18 cellular contexts compared by ENCODE assay signal in genomic region chrX:18676050-18676449, GRCh38. TPM values are rescaled to one million over a fixed set of nuclear protein-coding genes. Genes with fewer than 3 reads are reported as not detected.
A peak's percentile ranks its signal among the peaks of the same experiment; 100 is the strongest.
DNase-seq lines count a peak whose midpoint lies in the region; ATAC-seq and TF ChIP-seq lines count a peak whose summit lies in the region.
"Had no signal": no experiment of that assay in that cellular context is flagged by ENCODE, and none has a peak within 500 bp of the region (broad histone marks: within the 10 kb centered on the region; RNA-seq: fewer than 3 reads in every experiment).

No MANE protein-coding gene starts in this region.

- POLR2A ChIA-PET in MCF 10A (lab: Yijun Ruan, JAX) = interaction anchor here (0.7 kb wide), 1 partner anchor 17 kb away, joined by 3 read pairs; no protein-coding TSS in a partner anchor

- DNase-seq in MCF 10A (ENCODE audit: unreplicated experiment) (no peak), breast epithelium (ENCODE audit: low spot score in 2 of 2) (no peak), A172 (ENCODE audit: low spot score) (no peak), uterus (no peak)
- no peak for DNase-seq in stimulated activated naive CD8-positive, alpha-beta T cell treated with anti-CD3 and anti-CD28 coated beads, Interleukin-15, amount 100 ng/mL, for 72 hours
- DNase-seq: aorta, cortex of kidney, KG1, NCI-H1436 treated with DMSO at 0.1 percent for 48 hours, NCI-H345 had no signal

- H3K4me3 ChIP-seq in breast epithelium (no peak overlapping the region), KMS-11 (IDR thresholded peaks at IDR 0.05; ENCODE audit: insufficient read depth, low read depth, low read length) (no peak overlapping the region), uterus (no peak overlapping the region)

- CTCF ChIA-PET in MCF 10A (lab: Yijun Ruan, JAX) = interaction anchor here (0.6 to 1.9 kb wide), 7 partner anchors 8 to 266 kb away, joined by 3 to 6 read pairs (median 3); no protein-coding TSS in a partner anchor

- peaks cover 9% of the 10 kb centered on the region for H3K36me3 Mint-ChIP-seq in MCF 10A (ENCODE audit: insufficient read depth, unreplicated experiment)
- no peaks in the 10 kb centered on the region for H3K36me3 Mint-ChIP-seq in dendritic cell treated with granulocyte-macrophage colony-stimulating factor and Interleukin-4, amounts not matched to agents 40 ng/mL and 50 ng/mL, for 4 days (ENCODE audit: low read depth)

- H3K9ac ChIP-seq in KMS-11 = no peak overlapping the region

- H3K4me1 ChIP-seq in breast epithelium (no peaks in the 10 kb centered on the region), KMS-11 (ENCODE audit: low read depth, poor library complexity, severe bottlenecking) (no peaks in the 10 kb centered on the region), uterus (no peaks in the 10 kb centered on the region)
- H3K4me1 ChIP-seq: vagina had no signal

- H3K4me1 Mint-ChIP-seq in MCF 10A (ENCODE audit: insufficient read depth, unreplicated experiment) = no peaks in the 10 kb centered on the region
- H3K4me1 Mint-ChIP-seq in dendritic cell treated with granulocyte-macrophage colony-stimulating factor and Interleukin-4, amounts not matched to agents 40 ng/mL and 50 ng/mL, for 4 days (ENCODE audit: low read depth) = peaks cover 25% of the 10 kb centered on the region
- H3K4me1 Mint-ChIP-seq in stimulated activated naive CD8-positive, alpha-beta T cell treated with anti-CD3 and anti-CD28 coated beads, Interleukin-15, amount 100 ng/mL, for 72 hours = peaks cover 15% of the 10 kb centered on the region

- H3K27ac ChIP-seq in breast epithelium = no peak overlapping the region
- no peak overlapping the region for H3K27ac ChIP-seq in KMS-11
- H3K27ac ChIP-seq in uterus = no peak overlapping the region

- H3K27me3 ChIP-seq in breast epithelium (no peaks in the 10 kb centered on the region), KMS-11 (ENCODE audit: insufficient read depth, low read depth) (no peaks in the 10 kb centered on the region), uterus (no peaks in the 10 kb centered on the region)
- H3K27me3 ChIP-seq: vagina had no signal

- no peaks in the 10 kb centered on the region for H3K27me3 Mint-ChIP-seq in MCF 10A (ENCODE audit: insufficient read depth, unreplicated experiment)
- peaks cover 3% of the 10 kb centered on the region for H3K27me3 Mint-ChIP-seq in dendritic cell treated with granulocyte-macrophage colony-stimulating factor and Interleukin-4, amounts not matched to agents 40 ng/mL and 50 ng/mL, for 4 days
- H3K27me3 Mint-ChIP-seq in stimulated activated naive CD8-positive, alpha-beta T cell treated with anti-CD3 and anti-CD28 coated beads, Interleukin-15, amount 100 ng/mL, for 72 hours = no peaks in the 10 kb centered on the region

- intact Hi-C loops in MCF 10A (cut with micrococcal nuclease) (loop anchor here (10.0 kb wide), 1 partner anchor 209 kb away; no protein-coding TSS in a partner anchor), breast epithelium (cut with DNase I; ENCODE audit: low total_unique reads) (no loop called here), uterus (cut with DNase I; ENCODE audit: low total_unique reads) (no loop called here)
- intact Hi-C loops in dendritic cell treated with granulocyte-macrophage colony-stimulating factor and Interleukin-4, amounts not matched to agents 40 ng/mL and 50 ng/mL, for 4 days (cut with micrococcal nuclease) = no loop called here

- no peak for TF ChIP-seq CTCF in MCF 10A (IDR thresholded peaks at IDR 0.05; ENCODE audit: unreplicated experiment)
- TF ChIP-seq CTCF in breast epithelium (IDR thresholded peaks at IDR 0.05) = no peak
- TF ChIP-seq CTCF in KMS-11 (conservative IDR thresholded peaks at IDR 0.05; ENCODE audit: low read depth, low read length) = no peak
- no peak for TF ChIP-seq CTCF in uterus (IDR thresholded peaks at IDR 0.05)

- no peaks in the 10 kb centered on the region for H3K9me3 ChIP-seq in breast epithelium
- H3K9me3 ChIP-seq in uterus = no peaks in the 10 kb centered on the region
- H3K9me3 ChIP-seq: vagina had no signal

- H2AFZ ChIP-seq in KMS-11 (ENCODE audit: low read depth) = peak overlapping the region; percentile 86; the same call in 1 of the 2 replicates

- peaks cover 8% of the 10 kb centered on the region for H3K9me3 Mint-ChIP-seq in MCF 10A (ENCODE audit: unreplicated experiment)
- H3K9me3 Mint-ChIP-seq in dendritic cell treated with granulocyte-macrophage colony-stimulating factor and Interleukin-4, amounts not matched to agents 40 ng/mL and 50 ng/mL, for 4 days = no peaks in the 10 kb centered on the region
- no peaks in the 10 kb centered on the region for H3K9me3 Mint-ChIP-seq in stimulated activated naive CD8-positive, alpha-beta T cell treated with anti-CD3 and anti-CD28 coated beads, Interleukin-15, amount 100 ng/mL, for 72 hours

- no peak for ATAC-seq in stimulated activated naive CD8-positive, alpha-beta T cell treated with anti-CD3 and anti-CD28 coated beads, Interleukin-15, amount 100 ng/mL, for 72 hours
- ATAC-seq in HG03280 (IDR thresholded peaks at IDR 0.05; ENCODE audit: unreplicated experiment) = no peak

- H3K36me3 ChIP-seq in breast epithelium (no peaks in the 10 kb centered on the region), KMS-11 (ENCODE audit: insufficient read depth) (no peaks in the 10 kb centered on the region), uterus (no peaks in the 10 kb centered on the region)
- H3K36me3 ChIP-seq: vagina had no signal

- BruUV-seq in MCF 10A (replicated peaks; lab: Mats Ljungman, UMichigan) = no TSS peak

- peak overlapping the region; percentile 52 for H3K4me3 Mint-ChIP-seq in MCF 10A (ENCODE audit: unreplicated experiment)
- H3K4me3 Mint-ChIP-seq in dendritic cell treated with granulocyte-macrophage colony-stimulating factor and Interleukin-4, amounts not matched to agents 40 ng/mL and 50 ng/mL, for 4 days = peak overlapping the region; percentile 23
- peak overlapping the region; percentile 37 to 61 for H3K4me3 Mint-ChIP-seq in stimulated activated naive CD8-positive, alpha-beta T cell treated with anti-CD3 and anti-CD28 coated beads, Interleukin-15, amount 100 ng/mL, for 72 hours

- no peaks in the 10 kb centered on the region for H3K79me2 ChIP-seq in KMS-11 (ENCODE audit: insufficient read depth, low read depth)

- TF ChIP-seq POLR2A in breast epithelium (IDR thresholded peaks at IDR 0.05) = no peak
- TF ChIP-seq POLR2A in uterus (IDR thresholded peaks at IDR 0.05) = no peak

- no peak overlapping the region for H3K27ac Mint-ChIP-seq in MCF 10A (ENCODE audit: low read depth, unreplicated experiment)
- no peak overlapping the region for H3K27ac Mint-ChIP-seq in dendritic cell treated with granulocyte-macrophage colony-stimulating factor and Interleukin-4, amounts not matched to agents 40 ng/mL and 50 ng/mL, for 4 days
- peak overlapping the region in 1 of 2 donors; percentile 63 for H3K27ac Mint-ChIP-seq in stimulated activated naive CD8-positive, alpha-beta T cell treated with anti-CD3 and anti-CD28 coated beads, Interleukin-15, amount 100 ng/mL, for 72 hours

- H3K4me2 ChIP-seq in KMS-11 = no peak overlapping the region

- no peaks in the 10 kb centered on the region for H4K20me1 ChIP-seq in KMS-11 (ENCODE audit: insufficient read depth)

RNA-seq across cellular contexts. Expression of gene RS1, which starts 4.1 kb away (rescaled TPM):
- total RNA-seq in MCF 10A (2022) (not detected in 2 replicates), breast epithelium (not detected), uterus (not detected)
- not detected in 2 replicates for total RNA-seq in A172 (2014; rRNA removed; shearing (Covaris generic))
- total RNA-seq: aorta, esophagus mucosa, H7, OCI-LY7, smooth muscle cell, vagina had no signal

RNA-seq across cellular contexts. Expression of gene PPEF1, which starts 31.4 kb away (rescaled TPM):
- total RNA-seq in MCF 10A (2022) = 0.32 and 1.0 TPM in 2 replicates
- total RNA-seq in breast epithelium = under 1 TPM in 2 of 3 donors, not detected in 1; 0.33 to 0.73 TPM
- 0.05 TPM in 1 of 2 replicates, not detected in the other for total RNA-seq in A172 (2014; rRNA removed; shearing (Covaris generic))
- under 1 TPM in 2 of 4 donors, not detected in 2; under 0.01 to 0.76 TPM for total RNA-seq in uterus
- total RNA-seq: esophagus mucosa, OCI-LY7, vagina had no signal
